ENCODE assay signal across 8 cellular contexts in the genomic region with DNA sequence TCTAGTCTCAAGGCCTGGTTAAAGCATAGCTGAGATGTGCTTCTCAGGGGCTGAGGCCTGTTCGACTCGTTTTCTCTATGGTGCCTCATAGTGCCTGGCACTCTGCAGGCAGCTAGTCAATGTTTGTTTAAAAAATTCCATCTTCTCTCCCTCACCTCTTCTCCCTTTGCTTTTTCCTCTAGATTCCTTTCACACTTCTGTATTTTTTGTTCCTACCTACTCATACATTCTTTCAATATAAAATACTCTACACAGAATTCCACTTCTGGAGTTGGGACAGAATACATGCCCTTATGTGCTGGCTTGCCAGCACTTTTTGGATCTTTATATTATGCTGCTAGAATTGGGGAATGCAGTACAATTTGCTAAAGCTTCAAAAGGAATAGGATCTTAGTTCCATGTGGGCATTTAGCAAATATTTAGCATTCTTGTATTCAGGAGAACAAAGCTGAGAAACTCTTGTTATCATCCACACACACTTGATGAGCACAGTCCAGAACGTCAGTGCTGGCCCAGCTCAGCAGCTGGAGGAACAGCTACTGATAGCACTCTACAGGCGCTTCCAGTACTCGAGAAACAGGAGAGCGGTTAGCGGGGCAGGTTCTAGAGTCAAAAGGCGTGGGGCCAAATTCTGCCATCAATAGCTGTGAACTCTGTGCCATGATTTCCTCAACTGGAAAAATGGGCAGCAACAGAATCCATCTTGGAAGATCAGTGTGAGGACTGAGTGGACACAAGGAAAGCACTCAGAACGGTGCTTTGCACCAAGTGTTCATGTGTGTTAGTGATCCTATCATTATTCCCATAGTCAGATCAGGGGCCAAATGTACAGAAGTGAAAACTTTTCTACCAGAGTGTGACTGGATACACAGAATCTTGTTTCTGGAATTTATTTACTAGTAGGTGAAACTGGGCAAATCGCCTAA. TPM values are rescaled to one million over a fixed set of nuclear protein-coding genes. Genes with fewer than 3 reads are reported as not detected.
A peak's percentile ranks its signal among the peaks of the same experiment; 100 is the strongest.
DNase-seq lines count a peak whose midpoint lies in the region; ATAC-seq and TF ChIP-seq lines count a peak whose summit lies in the region.
"Had no signal": no experiment of that assay in that cellular context is flagged by ENCODE, and none has a peak within 500 bp of the region (broad histone marks: within the 10 kb centered on the region; RNA-seq: fewer than 3 reads in every experiment).

No MANE protein-coding gene starts in this region.

- H3K23ac ChIP-seq in IMR-90 (ENCODE audit: low read depth, low read length) = peak overlapping the region; percentile 73; the same call in 1 of the 2 replicates

- 59% methylated on average over 6 of the region's 10 CpGs; no CpG with 5 or more reads in 1 of the 2 experiments for WGBS in IMR-90 (ENCODE audit: extremely low coverage in 2 of 2, insufficient read length in 1 of 2), 2 experiments

- H3K79me1 ChIP-seq in IMR-90 (ENCODE audit: low read depth in 1 of 2, low read length in 2 of 2) = peaks cover 30 to 69% of the 10 kb centered on the region in 2 experiments

- H3K18ac ChIP-seq in IMR-90 (ENCODE audit: low read depth, low read length) = peak overlapping the region; percentile 8; the same call in 1 of the 2 replicates

- dilution Hi-C loops in IMR-90 (cut with HindIII; ENCODE audit: low sequenced_read_pairs, unreplicated experiment) = no loop called here

- no peak overlapping the region for H3K4me3 ChIP-seq in IMR-90 (ENCODE audit: insufficient read depth, low read depth, low read length)
- H3K4me3 ChIP-seq in adipocyte (ENCODE audit: low read length) = peak overlapping the region; percentile 93

- H3K27me3 ChIP-seq in IMR-90 (ENCODE audit: control insufficient read depth, insufficient read depth, low read length) (no peaks in the 10 kb centered on the region), adipocyte (replicated peaks; ENCODE audit: control insufficient read depth, insufficient read depth, low read length) (no peaks in the 10 kb centered on the region)

- ATAC-seq in IMR-90 (ENCODE audit: low read depth) (peak; percentile 22), HG03045 (IDR thresholded peaks at IDR 0.05; ENCODE audit: unreplicated experiment) (no peak)

- H2BK15ac ChIP-seq in IMR-90 (ENCODE audit: low read depth, low read length) = no peak overlapping the region

- H4K20me1 ChIP-seq in IMR-90 (ENCODE audit: insufficient read depth, low read length) = peaks cover 17% of the 10 kb centered on the region; the same call in 1 of the 2 replicates

- TF ChIP-seq CTCF in IMR-90 (conservative IDR thresholded peaks at IDR 0.05; ENCODE audit: low read depth, low read length) = no peak

- no peak overlapping the region for H2AFZ ChIP-seq in IMR-90 (replicated peaks; ENCODE audit: low read length, poor library complexity)

- BruUV-seq in IMR-90 (replicated peaks; lab: Mats Ljungman, UMichigan) = no TSS peak

- peak; percentile 27; the same call in 1 of the 2 replicates for TF ChIP-seq POLR2A in IMR-90 (IDR thresholded peaks at IDR 0.05; ENCODE audit: low read depth, low read length)

- H3K27ac Mint-ChIP-seq in immature natural killer cell = peak overlapping the region; percentile 31 to 99 (median 95)

- intact Hi-C loops in IMR-90 (cut with micrococcal nuclease) = loop anchor here (2.0 kb wide), 1 partner anchor 17 kb away; a partner anchor contains a TSS

- in situ Hi-C loops in IMR-90 (cut with MboI; ENCODE audit: low sequenced_read_pairs) = no loop called here

- H3K14ac ChIP-seq in IMR-90 (replicated peaks; ENCODE audit: low read depth, low read length) = peak overlapping the region; percentile 20; the same call in 1 of the 2 replicates

- H3K27ac ChIP-seq in IMR-90 (ENCODE audit: insufficient read depth, low read length) = peak overlapping the region; percentile 62; the same call in 1 of the 2 replicates
- H3K27ac ChIP-seq in substantia nigra (ENCODE audit: low read depth, low read length, poor library complexity, severe bottlenecking) = peak overlapping the region; percentile 27

- H2BK120ac ChIP-seq in IMR-90 (ENCODE audit: low read depth, low read length) = no peak overlapping the region

- no peak overlapping the region for H4K91ac ChIP-seq in IMR-90 (ENCODE audit: insufficient read depth, low read depth, low read length)

- peak overlapping the region in 3 of 5 donors; percentile 7 to 61 (median 14) for H3K4me3 Mint-ChIP-seq in immature natural killer cell

- no peak overlapping the region for H2BK20ac ChIP-seq in IMR-90 (ENCODE audit: low read depth, low read length)

- peak overlapping the region; percentile 75 for H2BK5ac ChIP-seq in IMR-90 (ENCODE audit: low read depth, low read length, poor library complexity, severe bottlenecking)

- no peak overlapping the region for H3K56ac ChIP-seq in IMR-90 (ENCODE audit: extremely low read depth, insufficient read depth, low read length)

- peak overlapping the region in 1 of 2 experiments; percentile 33; a peak in 2 of 4 replicates for H4K8ac ChIP-seq in IMR-90 (ENCODE audit: low read depth in 2 of 2, low read length in 2 of 2)

- no peaks in the 10 kb centered on the region for H3K9me3 Mint-ChIP-seq in immature natural killer cell

- peaks cover 13 to 31% (median 22%) of the 10 kb centered on the region in 3 donors for H3K27me3 Mint-ChIP-seq in immature natural killer cell (ENCODE audit: low read depth in 3 of 3)

- CTCF ChIA-PET in IMR-90 (lab: Yijun Ruan, JAX) = interaction anchor here (0.6 to 2.5 kb wide), 2 partner anchors 16 to 812 kb away, joined by 3 to 7 read pairs; a partner anchor contains a TSS

- POLR2A ChIA-PET in IMR-90 (lab: Charles Lee; ENCODE audit: unreplicated experiment) = no interaction called here

- no peak for TF ChIP-seq RAD21 in IMR-90 (IDR thresholded peaks at IDR 0.05; ENCODE audit: low read length)

- H3K9ac ChIP-seq in IMR-90 (ENCODE audit: low read depth, low read length) (peak overlapping the region; percentile 29; the same call in 1 of the 2 replicates), adipocyte (ENCODE audit: low read length) (no peak overlapping the region)

- H3K4ac ChIP-seq in IMR-90 (ENCODE audit: low read depth, low read length) = peak overlapping the region; percentile 17; the same call in 1 of the 2 replicates

- peaks cover 9% of the 10 kb centered on the region for H3K36me3 ChIP-seq in IMR-90 (ENCODE audit: control insufficient read depth, insufficient read depth, low read length)
- H3K36me3 ChIP-seq in adipocyte (ENCODE audit: control insufficient read depth, insufficient read depth, low read length, severe bottlenecking) = no peaks in the 10 kb centered on the region

- H2AK5ac ChIP-seq in IMR-90 (ENCODE audit: low read depth, low read length) = no peak overlapping the region

- peaks cover 17% of the 10 kb centered on the region for H3K9me1 ChIP-seq in IMR-90 (ENCODE audit: insufficient read depth, low read length)

- H3K9me3 ChIP-seq in IMR-90 (ENCODE audit: control insufficient read depth, insufficient read depth, low read length) (no peaks in the 10 kb centered on the region), adipocyte (ENCODE audit: control insufficient read depth, low read length) (no peaks in the 10 kb centered on the region)

- no peak overlapping the region for H2AK9ac ChIP-seq in IMR-90 (replicated peaks; ENCODE audit: low read depth, low read length, poor library complexity)

- peak overlapping the region; percentile 66 for H3K4me2 ChIP-seq in IMR-90 (ENCODE audit: low read depth, low read length)

- H3K4me1 Mint-ChIP-seq in immature natural killer cell = peaks cover 48 to 71% of the 10 kb centered on the region in 2 donors

- H4K5ac ChIP-seq in IMR-90 (ENCODE audit: low read depth, low read length) = peak overlapping the region; percentile 3; the same call in 1 of the 2 replicates

- H3K36me3 Mint-ChIP-seq in immature natural killer cell = peaks cover 0 to 11% (median 4%) of the 10 kb centered on the region in 3 donors

- peak; percentile 58 for DNase-seq in IMR-90
- peak; percentile 37 for DNase-seq in adipocyte (ENCODE audit: low read depth)
- DNase-seq in immature natural killer cell = no peak
- peak in 4 of 49 donors; percentile 14 to 43 (median 24) for DNase-seq in substantia nigra (lab: John Stamatoyannopoulos, UW)
- no peak for DNase-seq in foreskin melanocyte
- DNase-seq in activated CD4-positive, alpha-beta T cell treated with anti-CD3 and anti-CD28 coated beads for 48 hours = no peak
- DNase-seq: NCI-H1930 had no signal

- H3K4me1 ChIP-seq in IMR-90 (ENCODE audit: control insufficient read depth, insufficient read depth, low read length) = peaks cover 11% of the 10 kb centered on the region
- peaks cover 43% of the 10 kb centered on the region for H3K4me1 ChIP-seq in adipocyte (ENCODE audit: control insufficient read depth, insufficient read depth, low read length)

TF ChIP-seq in IMR-90, 13 proteins besides CTCF, POLR2A, EP300 and RAD21 (continues in another document):
- TF ChIP-seq MAFK (IDR thresholded peaks at IDR 0.05; ENCODE audit: low read depth, low read length) (no peak), RFX5 (IDR thresholded peaks at IDR 0.05; ENCODE audit: low read depth, low read length) (no peak), SMC3 (IDR thresholded peaks at IDR 0.05; ENCODE audit: low read depth, low read length) (no peak)

RNA-seq across cellular contexts. Expression of a gene that starts 3.4 kb away (rescaled TPM):
- 32.5 and 35.8 TPM in 2 replicates for total RNA-seq in IMR-90 (2012; rRNA removed)
- polyA plus RNA-seq in IMR-90 (2012; rRNA removed) = 28.2 and 30.2 TPM in 2 replicates
- polyA plus RNA-seq in IMR-90 (2012; cell fraction: cytosol; rRNA removed) = 16.3 and 22.1 TPM in 2 replicates
- polyA plus RNA-seq in IMR-90 (2012; cell fraction: nucleus; rRNA removed; ENCODE audit: low replicate concordance) = 36.9 and 86.4 TPM in 2 replicates
- 10 to 100 TPM; 10.6 to 17.9 (median 11.2) TPM for polyA plus RNA-seq in immature natural killer cell

RNA-seq across cellular contexts. Expression of a gene that starts 8.4 kb away (rescaled TPM):
- 12.4 and 21.4 TPM in 2 replicates for total RNA-seq in IMR-90 (2012; rRNA removed)
- polyA plus RNA-seq in IMR-90 (2012; rRNA removed) (24.9 and 29.5 TPM in 2 replicates), immature natural killer cell (10 to 100 TPM; 13.0 to 35.5 (median 15.4) TPM)
- 11.2 and 16.9 TPM in 2 replicates for polyA plus RNA-seq in IMR-90 (2012; cell fraction: cytosol; rRNA removed)
- 63.4 and 70.2 TPM in 2 replicates for polyA plus RNA-seq in IMR-90 (2012; cell fraction: nucleus; rRNA removed; ENCODE audit: low replicate concordance)

RNA-seq across cellular contexts. Expression of a gene that starts 15.6 kb away (rescaled TPM):
- total RNA-seq in IMR-90 (2012; rRNA removed) = 78.0 and 139 TPM in 2 replicates
- polyA plus RNA-seq in IMR-90 (2012; rRNA removed) (31.9 and 38.7 TPM in 2 replicates), immature natural killer cell (10 to 100 TPM; 56.0 to 94.4 (median 68.8) TPM)
- polyA plus RNA-seq in IMR-90 (2012; cell fraction: cytosol; rRNA removed) = 23.3 and 33.4 TPM in 2 replicates
- polyA plus RNA-seq in IMR-90 (2012; cell fraction: nucleus; rRNA removed; ENCODE audit: low replicate concordance) = 3.9 and 15.0 TPM in 2 replicates

RNA-seq across cellular contexts. Expression of a gene that starts 40.9 kb away (rescaled TPM):
- total RNA-seq in IMR-90 (2012; rRNA removed) = 13.8 and 14.2 TPM in 2 replicates
- polyA plus RNA-seq in IMR-90 (2012; rRNA removed) (25.4 and 30.0 TPM in 2 replicates), immature natural killer cell (1 to 10 TPM; 1.0 to 5.1 (median 4.5) TPM)
- polyA plus RNA-seq in IMR-90 (2012; cell fraction: cytosol; rRNA removed) = 16.5 and 23.9 TPM in 2 replicates
- 8.7 and 26.5 TPM in 2 replicates for polyA plus RNA-seq in IMR-90 (2012; cell fraction: nucleus; rRNA removed; ENCODE audit: low replicate concordance)

RNA-seq across cellular contexts. Expression of a gene that starts 41.1 kb away (rescaled TPM):
- total RNA-seq in IMR-90 (2012; rRNA removed) = 1.1 and 1.3 TPM in 2 replicates
- polyA plus RNA-seq in IMR-90 (2012; rRNA removed) (1.1 and 1.4 TPM in 2 replicates), immature natural killer cell (not detected)
- 0.06 and 0.08 TPM in 2 replicates for polyA plus RNA-seq in IMR-90 (2012; cell fraction: cytosol; rRNA removed)
- polyA plus RNA-seq in IMR-90 (2012; cell fraction: nucleus; rRNA removed; ENCODE audit: low replicate concordance) = 1.7 and 6.5 TPM in 2 replicates

Comparison
In these comparisons a context has a peak if more than half of its experiments do, and no peak if none do; other contexts are left out.
1. DNase-seq: peak in IMR-90 (single experiment) and adipocyte (single experiment); none in immature natural killer cell (0 of 3), foreskin melanocyte (single experiment) and activated CD4-positive, alpha-beta T cell treated with anti-CD3 and anti-CD28 coated beads for 48 hours (single experiment).